In genomic region chr3:119702530-119703527, GRCh38 we compare ENCODE assay signal across 7 cellular contexts. TPM values are rescaled to one million over a fixed set of nuclear protein-coding genes. Genes with fewer than 3 reads are reported as not detected.
A peak's percentile ranks its signal among the peaks of the same experiment; 100 is the strongest.
DNase-seq lines count a peak whose midpoint lies in the region; ATAC-seq, FAIRE-seq and TF ChIP-seq lines count a peak whose summit lies in the region.

CFAP91 (plus strand) TSS chr3:119703022; CDS start chr3:119703099, 77 bp downstream.

- H2BK120ac ChIP-seq in H1 (replicated peaks; ENCODE audit: low read depth, low read length) (no peak within 1 kb of the TSS), mesenchymal stem cell (ENCODE audit: low read depth, low read length) (peak within 1 kb of the TSS; percentile 46)

- peaks cover 16% of the 10 kb centered on the region for H3K27me3 Mint-ChIP-seq in activated CD8-positive, alpha-beta memory T cell treated with anti-CD3 and anti-CD28 coated beads, Interleukin-2, amount 10 ng/mL, durations not matched to agents 7 days and 5 days

- 0 out of 4 replicates have a peak, but pooled peaks cover 0 to 1% of the 10 kb centered on the region in 2 experiments for H3K9me3 ChIP-seq in H1 (ENCODE audit: insufficient read depth in 2 of 2, low read depth in 1 of 2, low read length in 1 of 2)
- H3K9me3 ChIP-seq in mesenchymal stem cell (ENCODE audit: control insufficient read depth, low read length) = no peaks in the 10 kb centered on the region

- H3K9me3 Mint-ChIP-seq in activated CD8-positive, alpha-beta memory T cell treated with anti-CD3 and anti-CD28 coated beads, Interleukin-2, amount 10 ng/mL, durations not matched to agents 7 days and 5 days (ENCODE audit: low read depth) = peaks cover 4% of the 10 kb centered on the region

- no peak within 1 kb of the TSS for H3K23ac ChIP-seq in H1 (ENCODE audit: insufficient read length)
- no peak within 1 kb of the TSS for H3K23ac ChIP-seq in mesenchymal stem cell (ENCODE audit: low read length in 2 of 2)

- H3K36me3 Mint-ChIP-seq in activated CD8-positive, alpha-beta memory T cell treated with anti-CD3 and anti-CD28 coated beads, Interleukin-2, amount 10 ng/mL, durations not matched to agents 7 days and 5 days = peaks cover 9% of the 10 kb centered on the region

- peak within 1 kb of the TSS; percentile 66 for H3K4me3 Mint-ChIP-seq in activated CD8-positive, alpha-beta memory T cell treated with anti-CD3 and anti-CD28 coated beads, Interleukin-2, amount 10 ng/mL, durations not matched to agents 7 days and 5 days

- no peak for TF ChIP-seq CTCF in H1 (IDR thresholded peaks at IDR 0.05; ENCODE audit: control extremely low read depth in 1 of 3, insufficient read depth in 1 of 3, low read depth in 1 of 3, low read length in 3 of 3)

- H3K4me3 ChIP-seq in H1 (ENCODE audit: extremely low read depth in 1 of 4, insufficient read depth in 2 of 4, low read depth in 3 of 4, low read length in 4 of 4) (peak within 1 kb of the TSS; percentile 58 to 77 (median 70)), mesenchymal stem cell (ENCODE audit: insufficient read depth in 1 of 2, low read depth in 1 of 2, low read length in 2 of 2) (peak within 1 kb of the TSS; percentile 58 to 89)

- CTCF ChIA-PET in activated CD8-positive, alpha-beta memory T cell treated with anti-CD3 and anti-CD28 coated beads, Interleukin-2, amount 10 ng/mL, durations not matched to agents 7 days and 5 days (lab: Charles Lee) = no interaction called here
- CTCF ChIA-PET in H1 (lab: Charles Lee; ENCODE audit: partially characterized antibody) = interaction anchor here (0.9 to 2.4 kb wide), 2 partner anchors 7 to 12 kb away, joined by 3 to 15 read pairs; no protein-coding TSS in a partner anchor

- 0 out of 4 replicates have a peak, but pooled peaks of 1 of the 2 experiments have one; percentile 1 for TF ChIP-seq RAD21 in H1 (IDR thresholded peaks at IDR 0.05 in 1 of 2, conservative IDR thresholded peaks at IDR 0.05 in 1 of 2; ENCODE audit: low read depth in 2 of 2, low read length in 2 of 2)

- H2AK5ac ChIP-seq in H1 (ENCODE audit: low read depth, low read length) (no peak within 1 kb of the TSS), mesenchymal stem cell (ENCODE audit: low read length, severe bottlenecking) (no peak within 1 kb of the TSS)

- H4K5ac ChIP-seq in H1 (ENCODE audit: insufficient read length, low read depth, low read length) = peak within 1 kb of the TSS; percentile 23

- H3K14ac ChIP-seq in H1 (ENCODE audit: insufficient read length) = no peak within 1 kb of the TSS
- H3K14ac ChIP-seq in mesenchymal stem cell (ENCODE audit: low read length in 2 of 2) = no peak within 1 kb of the TSS

- H3K4me1 ChIP-seq in H1 (replicated peaks in 1 of 4; ENCODE audit: control insufficient read depth in 3 of 4, insufficient read depth in 4 of 4, low read length in 3 of 4) (peaks cover 0 to 3% (median 1%) of the 10 kb centered on the region in 4 experiments; a peak in 3 of 7 replicates), mesenchymal stem cell (ENCODE audit: control insufficient read depth, insufficient read depth, low read depth, low read length) (peaks cover 5% of the 10 kb centered on the region)

- no peak for TF ChIP-seq POLR2A in H1 (IDR thresholded peaks at IDR 0.05; ENCODE audit: control extremely low read depth in 1 of 2, low read depth in 2 of 2, low read length in 2 of 2)

- H3K36me3 ChIP-seq in H1 (ENCODE audit: control insufficient read depth in 2 of 4, insufficient read depth in 4 of 4, low read length in 3 of 4) = no peaks in the 10 kb centered on the region
- no peaks in the 10 kb centered on the region for H3K36me3 ChIP-seq in mesenchymal stem cell (ENCODE audit: control insufficient read depth in 1 of 2, insufficient read depth in 2 of 2, low read depth in 1 of 2, low read length in 2 of 2)

- H2BK12ac ChIP-seq in H1 (ENCODE audit: low read depth, low read length) (peak within 1 kb of the TSS; percentile 60; the same call in 1 of the 2 replicates), mesenchymal stem cell (ENCODE audit: low read length in 2 of 2) (peak within 1 kb of the TSS in 1 of 2 experiments; percentile 63)

- H3K4me1 Mint-ChIP-seq in activated CD8-positive, alpha-beta memory T cell treated with anti-CD3 and anti-CD28 coated beads, Interleukin-2, amount 10 ng/mL, durations not matched to agents 7 days and 5 days = peaks cover 42% of the 10 kb centered on the region

- peaks cover 3% of the 10 kb centered on the region; the same call in 1 of the 2 replicates for H3K23me2 ChIP-seq in H1 (ENCODE audit: low read depth, low read length)

- H2BK5ac ChIP-seq in H1 (ENCODE audit: low read depth, low read length) = peak within 1 kb of the TSS; percentile 77; the same call in 1 of the 2 replicates
- no peak within 1 kb of the TSS for H2BK5ac ChIP-seq in mesenchymal stem cell (ENCODE audit: low read depth, low read length, poor library complexity, severe bottlenecking)

- H3K56ac ChIP-seq in H1 (replicated peaks; ENCODE audit: insufficient read length, low read depth, low read length) = no peak within 1 kb of the TSS

- DNase-seq in NCI-H226 = peak; percentile 57
- peak; percentile 91 for DNase-seq in activated CD8-positive, alpha-beta memory T cell treated with anti-CD3 and anti-CD28 coated beads, Interleukin-2, amount 10 ng/mL, durations not matched to agents 7 days and 5 days
- peak; percentile 87 to 99 for DNase-seq in H1 (ENCODE audit: low read depth in 1 of 2, low spot score in 2 of 2)
- DNase-seq in mesenchymal stem cell = peak; percentile 95
- peak; percentile 57 to 83 (median 59) for DNase-seq in stimulated activated CD4-positive, alpha-beta T cell treated with anti-CD3 and anti-CD28 coated beads, TNF-alpha, amount 100 ng/mL, for 24 hours (ENCODE audit: low read depth in 3 of 3)

- H3K4me2 ChIP-seq in H1 (ENCODE audit: insufficient read depth in 1 of 2, low read depth in 2 of 2, low read length in 2 of 2) = peak within 1 kb of the TSS; percentile 76 to 91
- peak within 1 kb of the TSS; percentile 93 for H3K4me2 ChIP-seq in mesenchymal stem cell (ENCODE audit: low read length, poor library complexity, severe bottlenecking)

- POLR2A ChIA-PET in H1 (lab: Charles Lee; ENCODE audit: partially characterized antibody) = interaction anchor here (0.6 to 1.3 kb wide), 2 partner anchors 13 to 116 kb away, joined by 3 read pairs; no protein-coding TSS in a partner anchor

- no peak for TF ChIP-seq EP300 in H1 (IDR thresholded peaks at IDR 0.05; ENCODE audit: borderline replicate concordance in 1 of 2, low read depth in 2 of 2, low read length in 2 of 2)

- no peak for FAIRE-seq in H1 (lab: Jason Lieb, UNC)

- H3K27me3 ChIP-seq in H1 (replicated peaks in 1 of 4; ENCODE audit: control insufficient read depth in 3 of 4, extremely low read depth in 1 of 4, insufficient read depth in 3 of 4, low read length in 3 of 4) (peaks cover 0 to 5% (median 0%) of the 10 kb centered on the region in 4 experiments; a peak in 2 of 7 replicates), mesenchymal stem cell (ENCODE audit: control insufficient read depth in 1 of 2, insufficient read depth in 1 of 2, low read length in 2 of 2) (no peaks in the 10 kb centered on the region)

- H3K27ac Mint-ChIP-seq in activated CD8-positive, alpha-beta memory T cell treated with anti-CD3 and anti-CD28 coated beads, Interleukin-2, amount 10 ng/mL, durations not matched to agents 7 days and 5 days = no peak within 1 kb of the TSS

- H2BK15ac ChIP-seq in H1 (ENCODE audit: low read length) = no peak within 1 kb of the TSS
- H2BK15ac ChIP-seq in mesenchymal stem cell (ENCODE audit: low read depth, poor library complexity, severe bottlenecking) = peak within 1 kb of the TSS; percentile 80

- H4K20me1 ChIP-seq in H1 (replicated peaks in 1 of 2; ENCODE audit: control insufficient read depth in 1 of 2, insufficient read depth in 2 of 2, low read length in 2 of 2) = no peaks in the 10 kb centered on the region

- H3K79me1 ChIP-seq in H1 (ENCODE audit: low read depth, low read length) (no peaks in the 10 kb centered on the region), mesenchymal stem cell (replicated peaks; ENCODE audit: low read length, poor library complexity, severe bottlenecking) (no peaks in the 10 kb centered on the region)

- H3K4ac ChIP-seq in H1 (replicated peaks; ENCODE audit: insufficient read length, low read depth, low read length) (no peak within 1 kb of the TSS), mesenchymal stem cell (ENCODE audit: low read depth in 1 of 2, low read length in 2 of 2) (no peak within 1 kb of the TSS)

- no peaks in the 10 kb centered on the region for H3K79me2 ChIP-seq in H1 (ENCODE audit: control insufficient read depth in 1 of 2, insufficient read depth in 2 of 2, low read length in 2 of 2)

- H3K18ac ChIP-seq in H1 (ENCODE audit: extremely low read depth, low read length) (peak within 1 kb of the TSS; percentile 53; the same call in 1 of the 2 replicates), mesenchymal stem cell (ENCODE audit: low read depth in 1 of 2, low read length in 2 of 2) (peak within 1 kb of the TSS in 1 of 2 experiments; percentile 52)

- H4K8ac ChIP-seq in H1 (ENCODE audit: extremely low read depth, insufficient read depth, low read length) = peak within 1 kb of the TSS; percentile 75; the same call in 1 of the 2 replicates
- H4K8ac ChIP-seq in mesenchymal stem cell (ENCODE audit: low read length) = peak within 1 kb of the TSS; percentile 84

- no peak within 1 kb of the TSS for H4K91ac ChIP-seq in H1 (replicated peaks; ENCODE audit: insufficient read length, low read length)
- H4K91ac ChIP-seq in mesenchymal stem cell (ENCODE audit: low read length) = no peak within 1 kb of the TSS

- H3K27ac ChIP-seq in H1 (ENCODE audit: low read depth, low read length) = no peak within 1 kb of the TSS
- H3K27ac ChIP-seq in mesenchymal stem cell (ENCODE audit: low read length, poor library complexity, severe bottlenecking) = no peak within 1 kb of the TSS

- H2BK20ac ChIP-seq in H1 (ENCODE audit: low read length) = no peak within 1 kb of the TSS

- ATAC-seq in GM18520 (IDR thresholded peaks at IDR 0.05; ENCODE audit: unreplicated experiment) (peak; percentile 74), HG03025 (IDR thresholded peaks at IDR 0.05; ENCODE audit: low FRiP score, unreplicated experiment) (peak; percentile 81)
- peak; percentile 95 for ATAC-seq in activated CD8-positive, alpha-beta memory T cell treated with anti-CD3 and anti-CD28 coated beads, Interleukin-2, amount 10 ng/mL, durations not matched to agents 7 days and 5 days

- H3K9ac ChIP-seq in H1 (replicated peaks in 1 of 4; ENCODE audit: extremely low read depth in 1 of 4, low read depth in 3 of 4, low read length in 3 of 4) = peak within 1 kb of the TSS in 2 of 4 experiments; percentile 8 to 14; a peak in 3 of 7 replicates
- peak within 1 kb of the TSS; percentile 86 for H3K9ac ChIP-seq in mesenchymal stem cell (ENCODE audit: low read length)

- 5% methylated on average over 36 of the region's 59 CpGs; no CpG with 5 or more reads in 1 of the 2 experiments for WGBS in H1 (ENCODE audit: extremely low coverage in 1 of 2, insufficient coverage in 1 of 2, insufficient read length in 1 of 2, insufficient replicate concordance in 2 of 2, low coverage in 1 of 2, low lambda C conversion rate in 2 of 2, missing lambda C conversion rate in 1 of 2), 2 experiments
- 11% methylated on average over 58 of the region's 59 CpGs for WGBS in mesenchymal stem cell

- peak within 1 kb of the TSS; percentile 60 for H2AFZ ChIP-seq in H1 (ENCODE audit: low read length)
- H2AFZ ChIP-seq in mesenchymal stem cell (ENCODE audit: low read depth, low read length) = peak within 1 kb of the TSS; percentile 85

RNA-seq across cellular contexts. Expression of gene CFAP91, which starts in this region (rescaled TPM):
- total RNA-seq in activated CD8-positive, alpha-beta memory T cell treated with anti-CD3 and anti-CD28 coated beads, Interleukin-2, amount 10 ng/mL, durations not matched to agents 7 days and 5 days = under 1 TPM in 1 of 2 experiments, not detected in 1; 0.30 TPM
- 3.8 and 5.4 TPM in 2 replicates for total RNA-seq in H1 (2021; fragmentation: NEBNext Ultra II Directional; extraction: Animal tissue kit (Norgen Biotek cat#: 25700))
- 4.7 and 7.4 TPM in 2 replicates for polyA plus RNA-seq in H1 (2011; rRNA removed)
- polyA plus RNA-seq in H1 (2011; cell fraction: cytosol; rRNA removed) = 5.5 TPM
- 13.6 TPM for polyA plus RNA-seq in H1 (2011; cell fraction: nucleus; rRNA removed)
- 5.3 to 5.9 TPM (median 5.6 TPM) in 4 replicates for polyA plus RNA-seq in H1 (2012, experiment 1 of 2)
- polyA plus RNA-seq in H1 (2012, experiment 2 of 2) = 0.60 TPM
- polyA plus RNA-seq in H1 (2013, experiment 1 of 2) = 3.3 TPM
- 2.4 TPM for polyA plus RNA-seq in H1 (2013, experiment 2 of 2)
- 6.2 and 17.0 TPM in 2 replicates for polyA minus RNA-seq in H1 (2011; rRNA and poly(A)+ RNA removed)
- polyA minus RNA-seq in H1 (2011; cell fraction: cytosol; rRNA and poly(A)+ RNA removed) = 3.2 TPM
- 14.1 TPM for polyA minus RNA-seq in H1 (2011; cell fraction: nucleus; rRNA and poly(A)+ RNA removed)
- polyA plus RNA-seq in mesenchymal stem cell (2013, experiment 1 of 2) = 0.08 TPM
- 0.14 TPM for polyA plus RNA-seq in mesenchymal stem cell (2013, experiment 2 of 2)

Comparison
In these comparisons a context has a peak if more than half of its experiments do, and no peak if none do; other contexts are left out.
1. Peak in DNase-seq and ATAC-seq in activated CD8-positive, alpha-beta memory T cell treated with anti-CD3 and anti-CD28 coated beads, Interleukin-2, amount 10 ng/mL, durations not matched to agents 7 days and 5 days; RNA of the gene not detected or under 1 TPM.